8 cellular contexts compared by ENCODE assay signal in genomic region chr6:157322792-157323113, GRCh38. TPM values are rescaled to one million over a fixed set of nuclear protein-coding genes. Genes with fewer than 3 reads are reported as not detected.
A peak's percentile ranks its signal among the peaks of the same experiment; 100 is the strongest.
DNase-seq lines count a peak whose midpoint lies in the region; ATAC-seq and TF ChIP-seq lines count a peak whose summit lies in the region.

No MANE protein-coding gene starts in this region.

- H3K4me1 ChIP-seq in HEK293 (ENCODE audit: control insufficient read depth, insufficient read depth, low read length) (no peaks in the 10 kb centered on the region), spleen (peaks cover 12 to 42% (median 24%) of the 10 kb centered on the region in 6 donors)

- H3K27ac Mint-ChIP-seq in activated CD8-positive, alpha-beta T cell treated with anti-CD3 and anti-CD28 coated beads, Interleukin-2, amount 10 ng/mL, durations not matched to agents 7 days and 5 days, result peak overlapping the region; percentile 94

- POLR2A ChIA-PET in HEK293 (lab: Yijun Ruan, JAX), result interaction anchor here (0.6 to 4.2 kb wide), 16 partner anchors 8 to 719 kb away, joined by 3 to 32 read pairs (median 4); partner anchors contain the start of gene ZDHHC14
- POLR2A ChIA-PET in activated CD8-positive, alpha-beta T cell treated with anti-CD3 and anti-CD28 coated beads, Interleukin-2, amount 10 ng/mL, durations not matched to agents 7 days and 5 days (lab: Charles Lee), result interaction anchor here (0.5 to 1.6 kb wide), 13 partner anchors 8 to 442 kb away, joined by 3 to 8 read pairs (median 4); no protein-coding TSS in a partner anchor

- intact Hi-C loops in spleen (cut with DNase I; ENCODE audit: low total_unique reads), result loop anchor here (10.0 kb wide), 1 partner anchor 62 kb away; the partner anchor contains the start of gene ZDHHC14

- CTCF ChIA-PET in HEK293 (lab: Yijun Ruan, JAX), result interaction anchor here (0.6 to 5.6 kb wide), 9 partner anchors 7 to 847 kb away, joined by 3 to 63 read pairs (median 3); no protein-coding TSS in a partner anchor
- CTCF ChIA-PET in activated CD8-positive, alpha-beta T cell treated with anti-CD3 and anti-CD28 coated beads, Interleukin-2, amount 10 ng/mL, durations not matched to agents 7 days and 5 days (lab: Charles Lee), result interaction anchor here (0.8 to 6.5 kb wide), 13 partner anchors 6 to 625 kb away, joined by 3 to 68 read pairs (median 6); partner anchors contain the start of gene ZDHHC14

- H3K36me3 Mint-ChIP-seq in activated CD8-positive, alpha-beta T cell treated with anti-CD3 and anti-CD28 coated beads, Interleukin-2, amount 10 ng/mL, durations not matched to agents 7 days and 5 days (ENCODE audit: low read depth), result peaks cover 13% of the 10 kb centered on the region

- H3K9me3 ChIP-seq in HEK293 (ENCODE audit: control insufficient read depth, insufficient read depth, low read depth, low read length) (no peaks in the 10 kb centered on the region), spleen (no peaks in the 10 kb centered on the region)

- H3K4me3 Mint-ChIP-seq in activated CD8-positive, alpha-beta T cell treated with anti-CD3 and anti-CD28 coated beads, Interleukin-2, amount 10 ng/mL, durations not matched to agents 7 days and 5 days, result peak overlapping the region; percentile 98

- H3K9me3 Mint-ChIP-seq in activated CD8-positive, alpha-beta T cell treated with anti-CD3 and anti-CD28 coated beads, Interleukin-2, amount 10 ng/mL, durations not matched to agents 7 days and 5 days (ENCODE audit: insufficient read depth), result no peaks in the 10 kb centered on the region

- DNase-seq in activated CD8-positive, alpha-beta T cell treated with anti-CD3 and anti-CD28 coated beads, Interleukin-2, amount 10 ng/mL, durations not matched to agents 7 days and 5 days, result no peak
- DNase-seq in spleen (no peak), ureter (ENCODE audit: low spot score) (no peak), cerebellar cortex (ENCODE audit: low spot score) (no peak), AG20443 (ENCODE audit: low spot score) (no peak), NCI-H1105 (lab: John Stamatoyannopoulos, UW) (no peak)

- H3K36me3 ChIP-seq in HEK293 (ENCODE audit: control insufficient read depth in 2 of 2, insufficient read depth in 1 of 2, low read length in 2 of 2) (peaks cover 8 to 30% of the 10 kb centered on the region in 2 experiments), spleen (peaks cover 0 to 30% (median 15%) of the 10 kb centered on the region in 6 donors)

- 0 out of 2 replicates have a peak overlapping the region, but pooled peaks have one; percentile 56 for H3K27ac ChIP-seq in HEK293 (ENCODE audit: extremely low read depth, low read depth, low read length)
- H3K27ac ChIP-seq in spleen, result peak overlapping the region; percentile 67 to 94 (median 92)

- WGBS in spleen, 5 donors, result 2 to 5% (median 4%) methylated on average over 12 of the region's 12 CpGs

- H3K27me3 Mint-ChIP-seq in activated CD8-positive, alpha-beta T cell treated with anti-CD3 and anti-CD28 coated beads, Interleukin-2, amount 10 ng/mL, durations not matched to agents 7 days and 5 days (ENCODE audit: low read depth), result peaks cover 19% of the 10 kb centered on the region

- peak overlapping the region; percentile 78 for H3K4me3 ChIP-seq in HEK293 (ENCODE audit: low read depth, low read length)
- H3K4me3 ChIP-seq in iPS-11a (ENCODE audit: low read depth, low read length), result peak overlapping the region; percentile 97
- peak overlapping the region; percentile 72 to 96 (median 80) for H3K4me3 ChIP-seq in spleen

- peaks cover 0 to 7% (median 0%) of the 10 kb centered on the region in 7 donors for H3K27me3 ChIP-seq in spleen (replicated peaks in 1 of 7)

- no peak for TF ChIP-seq POLR2A in spleen (IDR thresholded peaks at IDR 0.05)

- TF ChIP-seq CTCF in HEK293 (tag by site-specific recombination; IDR thresholded peaks at IDR 0.05) (no peak), spleen (IDR thresholded peaks at IDR 0.05 in 8 of 11, conservative IDR thresholded peaks at IDR 0.05 in 3 of 11) (no peak)

- H3K4me1 Mint-ChIP-seq in activated CD8-positive, alpha-beta T cell treated with anti-CD3 and anti-CD28 coated beads, Interleukin-2, amount 10 ng/mL, durations not matched to agents 7 days and 5 days (ENCODE audit: low read depth), result peaks cover 36% of the 10 kb centered on the region

- ATAC-seq in activated CD8-positive, alpha-beta T cell treated with anti-CD3 and anti-CD28 coated beads, Interleukin-2, amount 10 ng/mL, durations not matched to agents 7 days and 5 days, result no peak

TF ChIP-seq in HEK293, 187 proteins besides CTCF, POLR2A, EP300 and RAD21:
- TF ChIP-seq ZNF311 (tag by site-specific recombination; IDR thresholded peaks at IDR 0.05; ENCODE audit: borderline replicate concordance) (no peak), PRDM10 (tag by site-specific recombination; IDR thresholded peaks at IDR 0.05) (peak; percentile 96), GFI1B (tag by site-specific recombination; IDR thresholded peaks at IDR 0.05) (no peak), ZNF777 (tag by site-specific recombination; IDR thresholded peaks at IDR 0.05; ENCODE audit: borderline replicate concordance) (no peak), KLF10 (tag by site-specific recombination; IDR thresholded peaks at IDR 0.05) (no peak)

RNA-seq across cellular contexts. Expression of gene TMEM242, which starts 0.6 kb away (rescaled TPM):
- 1 to 10 TPM; 9.1 to 9.5 TPM for total RNA-seq in activated CD8-positive, alpha-beta T cell treated with anti-CD3 and anti-CD28 coated beads, Interleukin-2, amount 10 ng/mL, durations not matched to agents 7 days and 5 days
- total RNA-seq in spleen (10 to 100 TPM in 3 of 7 donors, 1 to 10 TPM in 4; 5.6 to 16.0 (median 9.2) TPM), ureter (12.9 TPM)
- 1 to 10 TPM; 3.7 to 6.7 (median 5.8) TPM for polyA plus RNA-seq in spleen

RNA-seq across cellular contexts. Expression of gene ZDHHC14, which starts 58.2 kb away (rescaled TPM):
- total RNA-seq in activated CD8-positive, alpha-beta T cell treated with anti-CD3 and anti-CD28 coated beads, Interleukin-2, amount 10 ng/mL, durations not matched to agents 7 days and 5 days, result 10 to 100 TPM; 10.7 to 12.1 TPM
- total RNA-seq in spleen (10 to 100 TPM; 10.0 to 18.2 (median 15.8) TPM), ureter (23.5 TPM)
- 10 to 100 TPM in 2 of 3 donors, 1 to 10 TPM in 1; 7.8 to 12.8 (median 10.7) TPM for polyA plus RNA-seq in spleen
